ENCODE assay signal across 20 cellular contexts in the genomic region with DNA sequence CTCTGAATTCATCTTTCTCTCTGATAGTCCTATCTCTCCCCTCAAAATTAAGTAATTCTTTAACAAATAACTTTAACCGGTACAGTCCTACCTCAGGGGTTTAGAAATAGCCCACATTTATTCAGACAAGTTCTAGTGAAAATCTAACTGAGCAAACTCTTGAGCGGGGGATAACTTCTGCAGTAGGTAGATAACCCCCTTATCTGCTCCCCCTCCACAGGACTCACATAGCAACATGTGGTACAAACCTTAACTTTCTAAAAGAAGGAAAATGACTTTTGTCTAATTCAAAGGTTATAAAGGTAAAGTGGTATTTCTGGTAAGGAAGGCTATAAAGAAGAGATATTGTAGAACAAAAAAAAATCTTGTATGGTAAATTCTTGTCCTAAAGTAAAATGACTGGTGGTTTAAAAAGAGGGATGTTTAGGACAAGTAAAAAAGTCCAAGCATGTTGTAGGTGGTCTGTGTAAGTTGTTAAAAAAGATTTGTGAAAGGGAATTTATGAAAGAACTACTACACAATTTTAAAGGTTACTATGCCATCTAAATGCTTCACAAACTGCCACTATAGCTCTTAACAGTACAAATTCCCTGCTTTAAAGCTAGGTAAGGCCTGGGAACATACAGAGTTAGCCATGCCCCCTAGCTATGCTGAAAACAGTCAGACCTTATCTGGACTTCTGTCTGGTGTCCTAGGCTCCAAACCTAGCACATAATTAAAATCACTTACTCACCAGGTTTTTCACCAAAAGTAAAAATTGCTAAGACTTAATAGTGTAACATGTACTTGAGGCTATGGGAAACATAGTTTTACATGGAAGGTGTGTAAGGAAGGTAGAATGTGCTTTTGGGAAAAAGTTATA. TPM values are rescaled to one million over a fixed set of nuclear protein-coding genes. Genes with fewer than 3 reads are reported as not detected.
A peak's percentile ranks its signal among the peaks of the same experiment; 100 is the strongest.
DNase-seq lines count a peak whose midpoint lies in the region; TF ChIP-seq lines count a peak whose summit lies in the region.
"Had no signal": no experiment of that assay in that cellular context is flagged by ENCODE, and none has a peak within 500 bp of the region (broad histone marks: within the 10 kb centered on the region; RNA-seq: fewer than 3 reads in every experiment).

No MANE protein-coding gene starts in this region.

- no peak overlapping the region for H3K4me2 ChIP-seq in neural progenitor cell
- H3K4me2 ChIP-seq: SK-N-SH had no signal

- H3K9me3 Mint-ChIP-seq in neural progenitor cell, result peaks cover 36% of the 10 kb centered on the region

- H3K36me3 ChIP-seq in neural progenitor cell, result peaks cover 6% of the 10 kb centered on the region

- no peaks in the 10 kb centered on the region for H3K4me1 ChIP-seq in neural progenitor cell

- H3K27ac Mint-ChIP-seq in neural progenitor cell, result no peak overlapping the region
- H3K27ac Mint-ChIP-seq: CD4-positive, alpha-beta T cell; HFFc6; T-cell had no signal

- no peak overlapping the region for H3K4me3 Mint-ChIP-seq in neural progenitor cell
- H3K4me3 Mint-ChIP-seq: CD4-positive, alpha-beta T cell; HFFc6; T-cell had no signal

- in situ Hi-C loops in KBM-7 (cut with MboI; ENCODE audit: low pct_unique_long_range_greater_than_20kb, low sequenced_read_pairs) (no loop called here), astrocyte of the spinal cord (cut with HindIII; ENCODE audit: low sequenced_read_pairs) (no loop called here)

- H3K4me1 Mint-ChIP-seq in neural progenitor cell, result no peaks in the 10 kb centered on the region
- H3K4me1 Mint-ChIP-seq: T-cell had no signal

- no peak overlapping the region for H3K27ac ChIP-seq in neural progenitor cell

- no peaks in the 10 kb centered on the region for H4K20me1 ChIP-seq in neural progenitor cell (ENCODE audit: low read depth)

- H2AFZ ChIP-seq in neural progenitor cell (replicated peaks), result no peak overlapping the region

- H3K27me3 Mint-ChIP-seq in neural progenitor cell (ENCODE audit: insufficient read depth, low read depth), result peaks cover 6% of the 10 kb centered on the region
- H3K27me3 Mint-ChIP-seq: T-cell had no signal

- peaks cover 21% of the 10 kb centered on the region for H3K36me3 Mint-ChIP-seq in neural progenitor cell

- DNase-seq in NCI-H2171 treated with DMSO at 0.1 percent for 48 hours (lab: John Stamatoyannopoulos, UW), result peak; percentile 3
- DNase-seq in NCI-H2171 (lab: John Stamatoyannopoulos, UW), result no peak
- peak; percentile 23 for DNase-seq in KBM-7
- DNase-seq in astrocyte of the spinal cord (ENCODE audit: low read depth, low spot score), result peak; percentile 1
- DNase-seq in neural progenitor cell (ENCODE audit: low spot score), result peak; percentile 20
- DNase-seq in NCI-H748 (lab: John Stamatoyannopoulos, UW; ENCODE audit: unreplicated experiment), result no peak
- DNase-seq in NCI-H146 (lab: John Stamatoyannopoulos, UW), result no peak
- DNase-seq in COLO829 (ENCODE audit: low spot score), result no peak
- DNase-seq: Calu3; CD4-positive, alpha-beta T cell; DMS79 treated with DMSO at 0.1 percent for 48 hours; HFFc6; NCI-H1930; NCI-H446; NCI-H69; PC-3; RPMI8226; SHP77 treated with DMSO at 0.1 percent for 48 hours; SK-N-SH; T-cell had no signal

- H3K4me3 ChIP-seq in astrocyte of the spinal cord (ENCODE audit: low read depth, low read length) (no peak overlapping the region), neural progenitor cell (no peak overlapping the region)

- H3K9ac ChIP-seq in neural progenitor cell, result no peak overlapping the region
- H3K9ac ChIP-seq: SK-N-SH had no signal

- H3K9me3 ChIP-seq in neural progenitor cell (ENCODE audit: low read depth), result peaks cover 20% of the 10 kb centered on the region

- H3F3A ChIP-seq in neural progenitor cell (ENCODE audit: low read depth), result no peaks in the 10 kb centered on the region

- TF ChIP-seq CTCF in astrocyte of the spinal cord (IDR thresholded peaks at IDR 0.05; ENCODE audit: low read depth, low read length), result no peak
- TF ChIP-seq CTCF in neural progenitor cell (IDR thresholded peaks at IDR 0.05), result no peak

- H3K27me3 ChIP-seq in neural progenitor cell, result no peaks in the 10 kb centered on the region

- H3K79me2 ChIP-seq in neural progenitor cell (ENCODE audit: low read depth), result no peaks in the 10 kb centered on the region

RNA-seq across cellular contexts. Expression of a gene that starts 8.1 kb away (rescaled TPM):
- total RNA-seq in neural progenitor cell (ENCODE audit: low replicate concordance), result 9.9 and 11.5 TPM in 2 replicates

RNA-seq across cellular contexts. Expression of a gene that starts 56.1 kb away (rescaled TPM):
- 14.9 and 21.6 TPM in 2 replicates for total RNA-seq in neural progenitor cell (ENCODE audit: low replicate concordance)

Comparison
In these comparisons a context has a peak if more than half of its experiments do, and no peak if none do; other contexts are left out.
1. DNase-seq: peak in NCI-H2171 treated with DMSO at 0.1 percent for 48 hours (single experiment), KBM-7 (single experiment), astrocyte of the spinal cord (single experiment) and neural progenitor cell (single experiment); none in NCI-H2171 (single experiment), NCI-H748 (single experiment), NCI-H146 (single experiment) and COLO829 (single experiment).